ENCODE assay signal across 8 cellular contexts in genomic region chr17:42743595-42744282, GRCh38. TPM values are rescaled to one million over a fixed set of nuclear protein-coding genes. Genes with fewer than 3 reads are reported as not detected.
DNase-seq lines count a peak whose midpoint lies in the region; ATAC-seq, FAIRE-seq and TF ChIP-seq lines count a peak whose summit lies in the region.

No MANE protein-coding gene starts in this region.

- intact Hi-C loops in left ventricle myocardium inferior (cut with micrococcal nuclease) (no loop called here), Right ventricle myocardium inferior (cut with DNase I) (loop anchor here (1.0 kb wide), 1 partner anchor 20 kb away; no protein-coding TSS in a partner anchor), kidney (cut with DNase I) (no loop called here), thyroid gland (cut with DNase I) (no loop called here)

- H3K4me1 ChIP-seq in left ventricle myocardium inferior: peaks cover 41% of the 10 kb centered on the region
- H3K4me1 ChIP-seq in kidney (ENCODE audit: control insufficient read depth in 1 of 2, insufficient read depth in 1 of 2, low read depth in 1 of 2, low read length in 2 of 2): peaks cover 10 to 12% of the 10 kb centered on the region in 2 donors
- peaks cover 10 to 29% of the 10 kb centered on the region in 2 donors for H3K4me1 ChIP-seq in thyroid gland

- TF ChIP-seq CTCF in left ventricle myocardium inferior (IDR thresholded peaks at IDR 0.05; ENCODE audit: borderline replicate concordance): no peak
- no peak for TF ChIP-seq CTCF in kidney (IDR thresholded peaks at IDR 0.05; ENCODE audit: borderline replicate concordance, extremely low read depth, insufficient read depth)
- TF ChIP-seq CTCF in thyroid gland (IDR thresholded peaks at IDR 0.05): no peak
- no peak for TF ChIP-seq CTCF in omental fat pad (IDR thresholded peaks at IDR 0.05)

- FAIRE-seq in kidney (lab: Jason Lieb, UNC): no peak

- H3K9me3 Mint-ChIP-seq in activated naive CD4-positive, alpha-beta T cell treated with anti-CD3 and anti-CD28 coated beads, Interleukin-2, amount 50 U/mL, for 72 hours: no peaks in the 10 kb centered on the region

- ATAC-seq in Right ventricle myocardium inferior (no peak), omental fat pad (ENCODE audit: low FRiP score) (no peak), GM21529 (IDR thresholded peaks at IDR 0.05; ENCODE audit: unreplicated experiment) (no peak), HG03280 (IDR thresholded peaks at IDR 0.05; ENCODE audit: unreplicated experiment) (no peak)
- ATAC-seq in activated naive CD4-positive, alpha-beta T cell treated with anti-CD3 and anti-CD28 coated beads, Interleukin-2, amount 50 U/mL, for 72 hours: no peak

- H3K36me3 Mint-ChIP-seq in activated naive CD4-positive, alpha-beta T cell treated with anti-CD3 and anti-CD28 coated beads, Interleukin-2, amount 50 U/mL, for 72 hours: peaks cover 0 to 12% of the 10 kb centered on the region in 2 donors

- peak overlapping the region; percentile 38 to 47 for H3K9ac ChIP-seq in kidney (ENCODE audit: low read length in 2 of 2)

- DNase-seq in left ventricle myocardium inferior (no peak), Right ventricle myocardium inferior (ENCODE audit: missing footprints) (no peak), kidney (no peak), thyroid gland (no peak), omental fat pad (ENCODE audit: low spot score) (no peak)
- no peak for DNase-seq in activated naive CD4-positive, alpha-beta T cell treated with anti-CD3 and anti-CD28 coated beads, Interleukin-2, amount 50 U/mL, for 72 hours (ENCODE audit: low spot score in 2 of 2)

- H3K27ac Mint-ChIP-seq in activated naive CD4-positive, alpha-beta T cell treated with anti-CD3 and anti-CD28 coated beads, Interleukin-2, amount 50 U/mL, for 72 hours: peak overlapping the region; percentile 96 to 97

- H3K27me3 ChIP-seq in left ventricle myocardium inferior (ENCODE audit: low read depth) (no peaks in the 10 kb centered on the region), thyroid gland (no peaks in the 10 kb centered on the region)

- H3K27ac ChIP-seq in left ventricle myocardium inferior (replicated peaks) (peak overlapping the region; percentile 96), kidney (ENCODE audit: low read depth in 2 of 2, low read length in 2 of 2) (peak overlapping the region; percentile 81 to 94), thyroid gland (peak overlapping the region; percentile 82 to 93 (median 92))

- no peaks in the 10 kb centered on the region for H3K9me3 ChIP-seq in left ventricle myocardium inferior (replicated peaks)
- H3K9me3 ChIP-seq in kidney (ENCODE audit: control insufficient read depth in 1 of 2, low read length in 2 of 2): no peaks in the 10 kb centered on the region
- no peaks in the 10 kb centered on the region for H3K9me3 ChIP-seq in thyroid gland

- peaks cover 4% of the 10 kb centered on the region for H3K36me3 ChIP-seq in left ventricle myocardium inferior
- H3K36me3 ChIP-seq in kidney (ENCODE audit: control insufficient read depth in 1 of 2, insufficient read depth in 2 of 2, low read length in 2 of 2): no peaks in the 10 kb centered on the region
- no peaks in the 10 kb centered on the region for H3K36me3 ChIP-seq in thyroid gland

- WGBS in thyroid gland, 2 donors: 50 to 54% methylated on average over 10 of the region's 10 CpGs

- H3K4me3 ChIP-seq in left ventricle myocardium inferior: peak overlapping the region; percentile 86
- peak overlapping the region; percentile 61 to 83 for H3K4me3 ChIP-seq in kidney (ENCODE audit: low read length in 2 of 2)
- H3K4me3 ChIP-seq in thyroid gland (replicated peaks in 1 of 3): peak overlapping the region; percentile 33 to 69 (median 58)

- no peak for TF ChIP-seq POLR2A in thyroid gland (IDR thresholded peaks at IDR 0.05)

RNA-seq across cellular contexts. Expression of gene EZH1, which starts 1.1 kb away (rescaled TPM):
- 43.3 TPM for total RNA-seq in left ventricle myocardium inferior
- 44.4 TPM for total RNA-seq in Right ventricle myocardium inferior
- 10 to 100 TPM; 34.2 to 56.9 TPM for total RNA-seq in activated naive CD4-positive, alpha-beta T cell treated with anti-CD3 and anti-CD28 coated beads, Interleukin-2, amount 50 U/mL, for 72 hours
- total RNA-seq in kidney: 59.2 TPM
- 20.8 TPM for polyA plus RNA-seq in kidney (ENCODE audit: insufficient read depth, low read depth, low replicate concordance)
- total RNA-seq in thyroid gland: 10 to 100 TPM; 39.3 to 69.2 (median 56.4) TPM
- total RNA-seq in omental fat pad: 10 to 100 TPM; 42.0 to 91.1 (median 50.9) TPM

RNA-seq across cellular contexts. Expression of gene RAMP2, which starts 17.3 kb away (rescaled TPM):
- total RNA-seq in left ventricle myocardium inferior: 37.7 TPM
- total RNA-seq in Right ventricle myocardium inferior: 41.3 TPM
- total RNA-seq in activated naive CD4-positive, alpha-beta T cell treated with anti-CD3 and anti-CD28 coated beads, Interleukin-2, amount 50 U/mL, for 72 hours: not detected
- 55.7 TPM for total RNA-seq in kidney
- polyA plus RNA-seq in kidney (ENCODE audit: insufficient read depth, low read depth, low replicate concordance): 134 TPM
- 10 to 100 TPM; 18.6 to 55.3 (median 25.7) TPM for total RNA-seq in thyroid gland
- total RNA-seq in omental fat pad: 10 to 100 TPM; 51.3 to 90.6 (median 68.1) TPM

RNA-seq across cellular contexts. Expression of gene VPS25, which starts 29.5 kb away (rescaled TPM):
- total RNA-seq in left ventricle myocardium inferior: 37.5 TPM
- total RNA-seq in Right ventricle myocardium inferior: 33.2 TPM
- total RNA-seq in activated naive CD4-positive, alpha-beta T cell treated with anti-CD3 and anti-CD28 coated beads, Interleukin-2, amount 50 U/mL, for 72 hours: 10 to 100 TPM; 58.4 to 62.2 TPM
- 85.2 TPM for total RNA-seq in kidney
- 112 TPM for polyA plus RNA-seq in kidney (ENCODE audit: insufficient read depth, low read depth, low replicate concordance)
- total RNA-seq in thyroid gland: 10 to 100 TPM; 38.5 to 71.2 (median 56.3) TPM
- 10 to 100 TPM; 44.3 to 53.4 (median 48.4) TPM for total RNA-seq in omental fat pad

RNA-seq across cellular contexts. Expression of gene WNK4, which starts 36.7 kb away (rescaled TPM):
- total RNA-seq in left ventricle myocardium inferior: not detected
- not detected for total RNA-seq in Right ventricle myocardium inferior
- 1 to 10 TPM in 1 of 2 donors, under 1 TPM in 1; 0.56 to 1.7 TPM for total RNA-seq in activated naive CD4-positive, alpha-beta T cell treated with anti-CD3 and anti-CD28 coated beads, Interleukin-2, amount 50 U/mL, for 72 hours
- 14.9 TPM for total RNA-seq in kidney
- polyA plus RNA-seq in kidney (ENCODE audit: insufficient read depth, low read depth, low replicate concordance): 26.4 TPM
- under 1 TPM in 2 of 4 donors, not detected in 2; 0.13 to 0.45 TPM for total RNA-seq in thyroid gland
- total RNA-seq in omental fat pad: 1 to 10 TPM in 2 of 4 donors, under 1 TPM in 2; 0.50 to 3.9 (median 1.4) TPM

RNA-seq across cellular contexts. Expression of gene COA3, which starts 54.8 kb away (rescaled TPM):
- 71.0 TPM for total RNA-seq in left ventricle myocardium inferior
- total RNA-seq in Right ventricle myocardium inferior: 72.6 TPM
- total RNA-seq in activated naive CD4-positive, alpha-beta T cell treated with anti-CD3 and anti-CD28 coated beads, Interleukin-2, amount 50 U/mL, for 72 hours: 10 to 100 TPM; 14.8 to 32.7 TPM
- total RNA-seq in kidney: 144 TPM
- polyA plus RNA-seq in kidney (ENCODE audit: insufficient read depth, low read depth, low replicate concordance): 656 TPM
- 10 to 100 TPM; 46.4 to 94.4 (median 80.3) TPM for total RNA-seq in thyroid gland
- total RNA-seq in omental fat pad: 10 to 100 TPM; 39.9 to 82.7 (median 71.2) TPM

Comparison
In these comparisons a context has a peak if more than half of its experiments do, and no peak if none do; other contexts are left out.
1. RNA of gene RAMP2, which starts 17.3 kb away (total RNA-seq): 51.3 to 90.6 TPM in omental fat pad, 55.7 TPM in kidney (single experiment), 41.3 TPM in Right ventricle myocardium inferior (single experiment), 37.7 TPM in left ventricle myocardium inferior (single experiment) and 18.6 to 55.3 TPM in thyroid gland; not detected in activated naive CD4-positive, alpha-beta T cell treated with anti-CD3 and anti-CD28 coated beads, Interleukin-2, amount 50 U/mL, for 72 hours; every median in the first group is over 10 times any median in the second.
2. Peak in every context shown above with its lines, with median percentiles within 50 percentile points of each other: H3K27ac ChIP-seq and H3K4me3 ChIP-seq.